15 cellular contexts compared by ENCODE assay signal in genomic region chr21:24093032-24093431, GRCh38.
A peak's percentile ranks its signal among the peaks of the same experiment; 100 is the strongest.
DNase-seq lines count a peak whose midpoint lies in the region; ATAC-seq and TF ChIP-seq lines count a peak whose summit lies in the region.
"Had no signal": no experiment of that assay in that cellular context is flagged by ENCODE, and none has a peak within 500 bp of the region (broad histone marks: within the 10 kb centered on the region; RNA-seq: fewer than 3 reads in every experiment).

No MANE protein-coding gene starts in this region.

- H3K4me3 Mint-ChIP-seq in activated naive CD4-positive, alpha-beta T cell treated with anti-CD3 and anti-CD28 coated beads, Interleukin-2, amount 10 ng/mL, durations not matched to agents 7 days and 5 days = no peak overlapping the region
- H3K4me3 Mint-ChIP-seq in MCF 10A (ENCODE audit: unreplicated experiment) = no peak overlapping the region
- H3K4me3 Mint-ChIP-seq: CD14-positive monocyte; CD8-positive, alpha-beta memory T cell had no signal

- no peaks in the 10 kb centered on the region for H3K79me1 ChIP-seq in mesenchymal stem cell (replicated peaks; ENCODE audit: low read length, poor library complexity, severe bottlenecking)

- H3K27me3 ChIP-seq in mesenchymal stem cell (ENCODE audit: control insufficient read depth in 1 of 2, insufficient read depth in 1 of 2, low read length in 2 of 2) = no peaks in the 10 kb centered on the region

- no peak overlapping the region for H3K23ac ChIP-seq in mesenchymal stem cell (ENCODE audit: low read length in 2 of 2)

- H3K9me3 Mint-ChIP-seq in activated naive CD4-positive, alpha-beta T cell treated with anti-CD3 and anti-CD28 coated beads, Interleukin-2, amount 10 ng/mL, durations not matched to agents 7 days and 5 days = no peaks in the 10 kb centered on the region
- H3K9me3 Mint-ChIP-seq in MCF 10A (ENCODE audit: unreplicated experiment) = peaks cover 24% of the 10 kb centered on the region

- H3K18ac ChIP-seq in mesenchymal stem cell (ENCODE audit: low read depth in 1 of 2, low read length in 2 of 2) = no peak overlapping the region

- no peak overlapping the region for H3K27ac ChIP-seq in VCaP
- no peak overlapping the region for H3K27ac ChIP-seq in mesenchymal stem cell (ENCODE audit: low read length, poor library complexity, severe bottlenecking)
- H3K27ac ChIP-seq: 22Rv1 had no signal

- no peak overlapping the region for H3K4me2 ChIP-seq in mesenchymal stem cell (ENCODE audit: low read length, poor library complexity, severe bottlenecking)

- H3K36me3 Mint-ChIP-seq in activated naive CD4-positive, alpha-beta T cell treated with anti-CD3 and anti-CD28 coated beads, Interleukin-2, amount 10 ng/mL, durations not matched to agents 7 days and 5 days = no peaks in the 10 kb centered on the region
- H3K36me3 Mint-ChIP-seq in MCF 10A (ENCODE audit: insufficient read depth, unreplicated experiment) = no peaks in the 10 kb centered on the region
- H3K36me3 Mint-ChIP-seq: CD14-positive monocyte; CD8-positive, alpha-beta memory T cell had no signal

- H2BK12ac ChIP-seq in mesenchymal stem cell (ENCODE audit: low read length in 2 of 2) = no peak overlapping the region

- DNase-seq in SIG-M5 treated with dmso at 0.1 percent for 504 hours (lab: John Stamatoyannopoulos, UW; ENCODE audit: unreplicated experiment) (peak; percentile 69), SIG-M5 (lab: John Stamatoyannopoulos, UW) (no peak), NOMO-1 treated with DMSO at 0.1 percent for 48 hours (lab: John Stamatoyannopoulos, UW; ENCODE audit: unreplicated experiment) (peak; percentile 66), mesenchymal stem cell (no peak), left colon (no peak), MCF 10A (ENCODE audit: unreplicated experiment) (no peak)
- no peak for DNase-seq in activated naive CD4-positive, alpha-beta T cell treated with anti-CD3 and anti-CD28 coated beads, Interleukin-2, amount 10 ng/mL, durations not matched to agents 7 days and 5 days
- DNase-seq: Caco-2; CD8-positive, alpha-beta memory T cell; DND-41; GF-D8 had no signal

- TF ChIP-seq CTCF in VCaP (conservative IDR thresholded peaks at IDR 0.05) = peak; percentile 9; the same call in 1 of the 2 replicates
- TF ChIP-seq CTCF in MCF 10A (IDR thresholded peaks at IDR 0.05; ENCODE audit: unreplicated experiment) = no peak

- no peak overlapping the region for H2BK15ac ChIP-seq in mesenchymal stem cell (ENCODE audit: low read depth, poor library complexity, severe bottlenecking)

- no peaks in the 10 kb centered on the region for H3K36me3 ChIP-seq in mesenchymal stem cell (ENCODE audit: control insufficient read depth in 1 of 2, insufficient read depth in 2 of 2, low read depth in 1 of 2, low read length in 2 of 2)
- H3K36me3 ChIP-seq: HAP-1 had no signal

- BruUV-seq in MCF 10A (replicated peaks; lab: Mats Ljungman, UMichigan) = no TSS peak

- POLR2A ChIA-PET in MCF 10A (lab: Yijun Ruan, JAX) = no interaction called here

- no peaks in the 10 kb centered on the region for H3K4me1 Mint-ChIP-seq in activated naive CD4-positive, alpha-beta T cell treated with anti-CD3 and anti-CD28 coated beads, Interleukin-2, amount 10 ng/mL, durations not matched to agents 7 days and 5 days
- no peaks in the 10 kb centered on the region for H3K4me1 Mint-ChIP-seq in MCF 10A (ENCODE audit: insufficient read depth, unreplicated experiment)
- H3K4me1 Mint-ChIP-seq: CD14-positive monocyte; CD8-positive, alpha-beta memory T cell had no signal

- no peak overlapping the region for H3K9ac ChIP-seq in mesenchymal stem cell (ENCODE audit: low read length)

- H3K4ac ChIP-seq in mesenchymal stem cell (ENCODE audit: low read depth in 1 of 2, low read length in 2 of 2) = no peak overlapping the region

- no peak for ATAC-seq in left colon

- intact Hi-C loops in left colon (cut with DNase I, micrococcal nuclease) (no loop called here), MCF 10A (cut with micrococcal nuclease) (no loop called here)

- H2AFZ ChIP-seq in mesenchymal stem cell (ENCODE audit: low read depth, low read length) = no peak overlapping the region

- no peak overlapping the region for H3K14ac ChIP-seq in mesenchymal stem cell (ENCODE audit: low read length in 2 of 2)

- no peak overlapping the region for H4K8ac ChIP-seq in mesenchymal stem cell (ENCODE audit: low read length)

- H3K27ac Mint-ChIP-seq in activated naive CD4-positive, alpha-beta T cell treated with anti-CD3 and anti-CD28 coated beads, Interleukin-2, amount 10 ng/mL, durations not matched to agents 7 days and 5 days = no peak overlapping the region
- no peak overlapping the region for H3K27ac Mint-ChIP-seq in MCF 10A (ENCODE audit: low read depth, unreplicated experiment)
- H3K27ac Mint-ChIP-seq: CD14-positive monocyte; CD8-positive, alpha-beta memory T cell had no signal

- no peak overlapping the region for H3K4me3 ChIP-seq in mesenchymal stem cell (ENCODE audit: insufficient read depth in 1 of 2, low read depth in 1 of 2, low read length in 2 of 2)
- H3K4me3 ChIP-seq: HAP-1 had no signal

- no peaks in the 10 kb centered on the region for H3K27me3 Mint-ChIP-seq in activated naive CD4-positive, alpha-beta T cell treated with anti-CD3 and anti-CD28 coated beads, Interleukin-2, amount 10 ng/mL, durations not matched to agents 7 days and 5 days
- no peaks in the 10 kb centered on the region for H3K27me3 Mint-ChIP-seq in MCF 10A (ENCODE audit: insufficient read depth, unreplicated experiment)
- H3K27me3 Mint-ChIP-seq: CD8-positive, alpha-beta memory T cell had no signal

- H2BK5ac ChIP-seq in mesenchymal stem cell (ENCODE audit: low read depth, low read length, poor library complexity, severe bottlenecking) = no peak overlapping the region

- peaks cover 3% of the 10 kb centered on the region for H3K9me3 ChIP-seq in mesenchymal stem cell (ENCODE audit: control insufficient read depth, low read length)
- H3K9me3 ChIP-seq: Caco-2, HAP-1 had no signal

- CTCF ChIA-PET in activated naive CD4-positive, alpha-beta T cell treated with anti-CD3 and anti-CD28 coated beads, Interleukin-2, amount 10 ng/mL, durations not matched to agents 7 days and 5 days (lab: Charles Lee) = no interaction called here
- CTCF ChIA-PET in MCF 10A (lab: Yijun Ruan, JAX) = no interaction called here

- H2BK120ac ChIP-seq in mesenchymal stem cell (ENCODE audit: low read depth, low read length) = no peak overlapping the region

- H2AK5ac ChIP-seq in mesenchymal stem cell (ENCODE audit: low read length, severe bottlenecking) = no peak overlapping the region

- H3K4me1 ChIP-seq in mesenchymal stem cell (ENCODE audit: control insufficient read depth, insufficient read depth, low read depth, low read length) = no peaks in the 10 kb centered on the region
- H3K4me1 ChIP-seq: Caco-2, HAP-1 had no signal

- no peak overlapping the region for H4K91ac ChIP-seq in mesenchymal stem cell (ENCODE audit: low read length)

Comparison
In these comparisons a context has a peak if more than half of its experiments do, and no peak if none do; other contexts are left out.
1. DNase-seq: peak in SIG-M5 treated with dmso at 0.1 percent for 504 hours (single experiment) and NOMO-1 treated with DMSO at 0.1 percent for 48 hours (single experiment); none in SIG-M5 (single experiment), mesenchymal stem cell (single experiment), activated naive CD4-positive, alpha-beta T cell treated with anti-CD3 and anti-CD28 coated beads, Interleukin-2, amount 10 ng/mL, durations not matched to agents 7 days and 5 days (single experiment), left colon (0 of 2) and MCF 10A (single experiment).